8 cellular contexts compared by ENCODE assay signal in the genomic region with DNA sequence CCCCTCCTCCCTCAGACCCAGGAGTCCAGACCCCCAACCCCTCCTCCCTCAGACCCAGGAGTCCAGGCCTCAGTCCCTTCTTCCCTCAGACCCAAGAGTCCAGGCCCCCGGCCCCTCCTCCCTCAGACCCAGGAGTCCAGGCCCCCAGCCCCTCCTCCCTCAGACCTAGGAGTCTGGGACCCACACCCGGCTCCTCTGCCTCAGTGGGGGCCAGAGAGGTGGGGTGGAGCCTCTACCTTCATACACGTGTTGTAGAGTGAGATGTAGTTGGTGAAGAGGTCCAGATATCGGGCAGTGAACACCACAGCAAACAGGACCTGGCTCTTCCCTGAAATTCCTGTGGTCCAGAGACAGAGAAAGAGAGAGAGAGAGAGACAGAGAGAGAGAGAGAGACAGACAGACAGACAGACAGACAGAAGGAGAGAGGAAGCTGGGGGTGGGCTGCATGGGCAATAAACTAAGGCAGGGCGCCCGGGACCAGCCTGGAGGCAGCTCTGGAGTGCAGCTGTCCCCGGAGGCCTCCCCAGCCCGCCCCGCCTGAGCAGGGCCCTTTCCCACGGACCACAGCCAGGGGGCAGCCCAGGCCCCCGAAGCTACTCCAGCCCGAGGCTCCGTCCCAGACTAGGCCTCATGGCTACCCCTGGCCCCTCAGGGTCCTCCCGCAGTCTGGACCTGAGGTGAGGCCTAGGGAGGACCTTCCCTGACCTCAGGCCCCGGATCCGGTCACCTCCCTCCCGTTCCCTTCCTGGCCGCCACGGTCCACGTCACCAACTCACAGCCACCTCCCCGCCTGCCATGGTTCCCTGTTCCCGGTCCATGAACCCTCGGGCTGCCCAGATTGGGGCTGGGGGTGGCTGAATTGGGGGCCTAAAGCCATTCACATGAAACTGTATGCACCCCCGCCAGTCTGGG. TPM values are rescaled to one million over a fixed set of nuclear protein-coding genes. Genes with fewer than 3 reads are reported as not detected.
DNase-seq lines count a peak whose midpoint lies in the region; ATAC-seq and TF ChIP-seq lines count a peak whose summit lies in the region.

No MANE protein-coding gene starts in this region.

- peak; percentile 59 for DNase-seq in HT1080 (ENCODE audit: low read depth)
- DNase-seq in T follicular helper cell (ENCODE audit: low read depth), result peak; percentile 51
- peak in 45 of 58 donors; percentile 8 to 75 (median 42) for DNase-seq in anterior cingulate cortex (lab: John Stamatoyannopoulos, UW)
- DNase-seq in left ventricle myocardium superior, result peak; percentile 81
- DNase-seq in prostate gland (ENCODE audit: low spot score), result peak; percentile 52

- peak overlapping the region; percentile 91 for H3K4me3 ChIP-seq in GM08714 (ENCODE audit: low read length)
- peak overlapping the region; percentile 81 to 89 for H3K4me3 ChIP-seq in prostate gland

- H3K9me3 ChIP-seq in prostate gland, result no peaks in the 10 kb centered on the region

- TF ChIP-seq POLR2A in prostate gland (IDR thresholded peaks at IDR 0.05), result no peak

- H3K27ac ChIP-seq in prostate gland, result peak overlapping the region; percentile 87 to 91

- no peaks in the 10 kb centered on the region for H3K27me3 ChIP-seq in prostate gland (replicated peaks; ENCODE audit: insufficient read depth)

- under 1% methylated on average over 22 of the region's 24 CpGs for WGBS in prostate gland

- intact Hi-C loops in left ventricle myocardium superior (cut with micrococcal nuclease), result no loop called here
- intact Hi-C loops in prostate gland (cut with DNase I), result loop anchor here (2.0 kb wide), 1 partner anchor 70 kb away; a partner anchor contains a TSS

- no peaks in the 10 kb centered on the region for H3K4me1 ChIP-seq in prostate gland (replicated peaks)

- TF ChIP-seq CTCF in prostate gland (IDR thresholded peaks at IDR 0.05), result peak; percentile 42 to 91 (median 79)

- ATAC-seq in left ventricle myocardium superior, result peak; percentile 89
- ATAC-seq in GM18861 (IDR thresholded peaks at IDR 0.05; ENCODE audit: unreplicated experiment), result no peak
- no peak for ATAC-seq in GM21447 (IDR thresholded peaks at IDR 0.05; ENCODE audit: unreplicated experiment)

- H3K36me3 ChIP-seq in prostate gland, result peaks cover 0 to 3% of the 10 kb centered on the region in 2 donors

RNA-seq across cellular contexts. Expression of gene KDELR1, which starts 0.9 kb away (rescaled TPM):
- total RNA-seq in HT1080 (2014; rRNA removed; shearing (Covaris generic)), result 67.7 and 115 TPM in 2 replicates
- polyA plus RNA-seq in HT1080 (2015; cell fraction: cytosol; rRNA removed), result 200 and 213 TPM in 2 replicates
- polyA plus RNA-seq in HT1080 (2015; cell fraction: nucleus; rRNA removed), result 141 and 148 TPM in 2 replicates
- total RNA-seq in left ventricle myocardium superior, result 79.4 TPM
- 100 to 1,000 TPM; 153 to 179 TPM for total RNA-seq in prostate gland

RNA-seq across cellular contexts. Expression of gene GRIN2D, which starts 3.0 kb away (rescaled TPM):
- 0.20 and 0.21 TPM in 2 replicates for total RNA-seq in HT1080 (2014; rRNA removed; shearing (Covaris generic))
- polyA plus RNA-seq in HT1080 (2015; cell fraction: cytosol; rRNA removed), result 0.11 and 0.21 TPM in 2 replicates
- 0.20 and 0.31 TPM in 2 replicates for polyA plus RNA-seq in HT1080 (2015; cell fraction: nucleus; rRNA removed)
- total RNA-seq in left ventricle myocardium superior (0.17 TPM), prostate gland (1 to 10 TPM in 1 of 2 donors, under 1 TPM in 1; 0.73 to 1.8 TPM)

RNA-seq across cellular contexts. Expression of gene SYNGR4, which starts 26.3 kb away (rescaled TPM):
- not detected in 2 replicates for total RNA-seq in HT1080 (2014; rRNA removed; shearing (Covaris generic))
- not detected in 2 replicates for polyA plus RNA-seq in HT1080 (2015; cell fraction: cytosol; rRNA removed)
- not detected in 2 replicates for polyA plus RNA-seq in HT1080 (2015; cell fraction: nucleus; rRNA removed)
- total RNA-seq in left ventricle myocardium superior, result not detected
- total RNA-seq in prostate gland, result 1 to 10 TPM in 1 of 2 donors, not detected in 1; 2.8 TPM

RNA-seq across cellular contexts. Expression of gene TMEM143, which starts 26.7 kb away (rescaled TPM):
- total RNA-seq in HT1080 (2014; rRNA removed; shearing (Covaris generic)), result 5.1 and 6.1 TPM in 2 replicates
- polyA plus RNA-seq in HT1080 (2015; cell fraction: cytosol; rRNA removed), result 5.5 and 7.8 TPM in 2 replicates
- 26.5 and 32.2 TPM in 2 replicates for polyA plus RNA-seq in HT1080 (2015; cell fraction: nucleus; rRNA removed)
- 110 TPM for total RNA-seq in left ventricle myocardium superior
- total RNA-seq in prostate gland, result 10 to 100 TPM in 1 of 2 donors, 1 to 10 TPM in 1; 4.6 to 14.9 TPM

RNA-seq across cellular contexts. Expression of gene GRWD1, which starts 55.3 kb away (rescaled TPM):
- total RNA-seq in HT1080 (2014; rRNA removed; shearing (Covaris generic)), result 97.2 and 113 TPM in 2 replicates
- polyA plus RNA-seq in HT1080 (2015; cell fraction: cytosol; rRNA removed), result 51.1 and 64.3 TPM in 2 replicates
- polyA plus RNA-seq in HT1080 (2015; cell fraction: nucleus; rRNA removed), result 54.8 and 56.9 TPM in 2 replicates
- total RNA-seq in left ventricle myocardium superior (15.7 TPM), prostate gland (10 to 100 TPM; 26.2 to 39.7 TPM)
